ENCODE assay signal across 24 cellular contexts in the genomic region with DNA sequence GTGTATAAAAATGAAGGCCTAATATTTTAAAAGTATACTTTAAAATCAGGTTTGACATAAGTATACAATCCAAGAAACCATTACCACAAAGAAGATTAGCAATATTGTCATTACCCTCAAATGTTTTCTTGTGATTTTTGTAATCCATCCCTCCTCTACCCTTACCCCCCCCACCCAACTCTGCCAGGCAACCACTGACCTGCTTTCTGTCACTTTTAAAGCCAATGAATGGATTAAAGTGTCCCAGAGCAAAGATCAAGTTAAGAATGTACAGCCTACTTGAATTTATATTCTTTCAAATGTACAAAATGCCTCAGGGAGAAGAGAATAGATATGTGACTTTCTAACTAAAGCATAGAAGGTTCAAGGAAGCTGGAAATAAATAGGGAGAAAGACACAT.
"Had no signal": no experiment of that assay in that cellular context is flagged by ENCODE, and none has a peak within 500 bp of the region (broad histone marks: within the 10 kb centered on the region; RNA-seq: fewer than 3 reads in every experiment).

No MANE protein-coding gene starts in this region.

- H3K36me3 ChIP-seq: esophagus muscularis mucosa, gastroesophageal sphincter, heart right ventricle, left lung, lower lobe of right lung had no signal

- H3K9me3 ChIP-seq: esophagus muscularis mucosa, gastroesophageal sphincter, heart right ventricle, lower lobe of right lung had no signal

- DNase-seq: dermis blood vessel endothelial cell; dorsolateral prefrontal cortex; effector CD4-positive, alpha-beta T cell; effector memory CD4-positive, alpha-beta T cell; foreskin keratinocyte; glutamatergic neuron; head of caudate nucleus; heart right ventricle; hippocampal formation; left cardiac atrium; left lung; left ventricle myocardium superior; lower lobe of right lung; mesenchymal stem cell; mucosa of descending colon; naive B cell had no signal

- FAIRE-seq: colon, endothelial cell of umbilical vein, frontal cortex, islet of Langerhans, keratinocyte had no signal

- H3K4me1 ChIP-seq: esophagus muscularis mucosa, gastroesophageal sphincter, heart right ventricle, left lung, lower lobe of right lung had no signal

- H3K27me3 ChIP-seq: dorsolateral prefrontal cortex, esophagus muscularis mucosa, foreskin keratinocyte, gastroesophageal sphincter, heart right ventricle, left lung had no signal

- H3K4me3 ChIP-seq: coronary artery, dorsolateral prefrontal cortex, esophagus muscularis mucosa, gastroesophageal sphincter, heart right ventricle, left lung, lower lobe of right lung, mucosa of descending colon had no signal

- H3K27ac ChIP-seq: coronary artery, dorsolateral prefrontal cortex, esophagus muscularis mucosa, foreskin keratinocyte, gastroesophageal sphincter, heart right ventricle, left lung, lower lobe of right lung had no signal

- ATAC-seq: foreskin keratinocyte, gastroesophageal sphincter, heart right ventricle, left cardiac atrium, left lung, left ventricle myocardium superior, lower lobe of right lung, mucosa of descending colon had no signal
